ENCODE assay signal across 2 cellular contexts in genomic region chr6:55528624-55529023, GRCh38.
TF ChIP-seq lines count a peak whose summit lies in the region.

No MANE protein-coding gene starts in this region.

TF ChIP-seq in A549, 52 proteins besides CTCF, POLR2A, EP300 and RAD21:
- TF ChIP-seq HEYL (CRISPR knock-in tag; IDR thresholded peaks at IDR 0.05): no peak
- TF ChIP-seq KDM1A (IDR thresholded peaks at IDR 0.05; ENCODE audit: low read depth): no peak
- no peak for TF ChIP-seq EHF (CRISPR knock-in tag; IDR thresholded peaks at IDR 0.05)
- TF ChIP-seq ESRRA (IDR thresholded peaks at IDR 0.05; ENCODE audit: borderline replicate concordance, low read length): no peak
- no peak for TF ChIP-seq MAFK (IDR thresholded peaks at IDR 0.05; ENCODE audit: partially characterized antibody)
- TF ChIP-seq ZNF302 (CRISPR knock-in tag; IDR thresholded peaks at IDR 0.05): no peak
- TF ChIP-seq ZSCAN20 (CRISPR knock-in tag; IDR thresholded peaks at IDR 0.05): no peak
- TF ChIP-seq USF2 (IDR thresholded peaks at IDR 0.05): no peak
- no peak for TF ChIP-seq HMGXB4 (CRISPR knock-in tag; IDR thresholded peaks at IDR 0.05; ENCODE audit: borderline replicate concordance)
- no peak for TF ChIP-seq SREBF2 (IDR thresholded peaks at IDR 0.05)
- no peak for TF ChIP-seq CBX2 (IDR thresholded peaks at IDR 0.05; ENCODE audit: borderline replicate concordance, low read depth)
- no peak for TF ChIP-seq JUNB (IDR thresholded peaks at IDR 0.05)
- no peak for TF ChIP-seq HOXA7 (CRISPR knock-in tag; IDR thresholded peaks at IDR 0.05)

TF ChIP-seq in IMR-90, 13 proteins besides CTCF, POLR2A, EP300 and RAD21:
- TF ChIP-seq RCOR1 (IDR thresholded peaks at IDR 0.05; ENCODE audit: insufficient replicate concordance, low read length) (no peak), FOS (IDR thresholded peaks at IDR 0.05; ENCODE audit: low read depth, low read length) (no peak), CHD1 (IDR thresholded peaks at IDR 0.05; ENCODE audit: low read depth, low read length) (no peak), BHLHE40 (IDR thresholded peaks at IDR 0.05; ENCODE audit: low read depth, low read length) (no peak), SMC3 (IDR thresholded peaks at IDR 0.05; ENCODE audit: low read depth, low read length) (no peak), NFE2L2 (IDR thresholded peaks at IDR 0.05; ENCODE audit: low read depth, low read length) (no peak), MAFK (IDR thresholded peaks at IDR 0.05; ENCODE audit: low read depth, low read length) (no peak), RFX5 (IDR thresholded peaks at IDR 0.05; ENCODE audit: low read depth, low read length) (no peak), MXI1 (IDR thresholded peaks at IDR 0.05; ENCODE audit: borderline replicate concordance, low read depth, low read length) (no peak), ELK1 (IDR thresholded peaks at IDR 0.05; ENCODE audit: borderline replicate concordance, low read depth, low read length) (no peak), MAZ (IDR thresholded peaks at IDR 0.05; ENCODE audit: borderline replicate concordance, low read depth, low read length) (no peak), USF2 (IDR thresholded peaks at IDR 0.05; ENCODE audit: low read depth, low read length) (no peak), CEBPB (IDR thresholded peaks at IDR 0.05; ENCODE audit: low read depth, low read length) (no peak)
